35 cellular contexts compared by ENCODE assay signal in the genomic region with DNA sequence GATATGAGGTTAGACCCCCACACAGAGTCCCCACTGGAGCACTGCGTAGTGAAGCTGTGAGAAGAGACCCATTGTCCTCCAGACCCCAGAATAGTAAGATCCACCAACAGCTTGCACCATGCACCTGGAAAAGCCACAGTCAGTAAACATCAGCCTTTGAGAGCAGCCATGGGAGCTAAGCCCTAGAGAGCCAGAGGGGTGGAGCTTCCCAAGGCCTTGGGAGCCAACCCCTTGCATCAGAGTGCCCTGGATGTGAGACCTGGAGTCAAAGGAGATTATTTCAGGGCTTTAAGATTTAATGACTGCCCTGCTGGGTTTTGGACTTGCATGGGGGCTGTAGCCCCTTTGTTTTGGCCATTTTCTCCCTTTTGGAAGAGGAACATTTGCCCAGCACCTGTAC. TPM values are rescaled to one million over a fixed set of nuclear protein-coding genes. Genes with fewer than 3 reads are reported as not detected.
DNase-seq lines count a peak whose midpoint lies in the region; ATAC-seq, FAIRE-seq and TF ChIP-seq lines count a peak whose summit lies in the region.
"Had no signal": no experiment of that assay in that cellular context is flagged by ENCODE, and none has a peak within 500 bp of the region (broad histone marks: within the 10 kb centered on the region; RNA-seq: fewer than 3 reads in every experiment).

No MANE protein-coding gene starts in this region.

- 100% methylated on average over 1 of the region's 1 CpG for WGBS in right lobe of liver (ENCODE audit: insufficient coverage, low coverage, low lambda C conversion rate, missing lambda C conversion rate)
- no CpG with 5 or more reads among the region's 1 CpG for WGBS in HepG2 (ENCODE audit: low lambda C conversion rate)

- TF ChIP-seq POLR2A in right lobe of liver (IDR thresholded peaks at IDR 0.05), result no peak
- no peak for TF ChIP-seq POLR2A in HepG2 (IDR thresholded peaks at IDR 0.05; ENCODE audit: insufficient read depth in 1 of 2, low read depth in 2 of 2, low read length in 2 of 2)

- H3K4me3 ChIP-seq in right lobe of liver, result no peak overlapping the region
- no peak overlapping the region for H3K4me3 ChIP-seq in HepG2 (replicated peaks in 1 of 3; ENCODE audit: insufficient read depth in 1 of 3, low read depth in 2 of 3, low read length in 3 of 3)
- H3K4me3 ChIP-seq: A549; BLaER1; BLaER1 treated with 17β-estradiol and CSF1 and Interleukin-3, amounts not matched to agents 10 nM and 100 nM had no signal

- TF ChIP-seq RAD21 in HepG2 (CRISPR knock-in tag; IDR thresholded peaks at IDR 0.05), result no peak

- TF ChIP-seq CTCF in right lobe of liver (IDR thresholded peaks at IDR 0.05) (no peak), HepG2 (CRISPR knock-in tag; IDR thresholded peaks at IDR 0.05) (no peak)

- no TSS peak for BruUV-seq in HepG2 (replicated peaks; lab: Mats Ljungman, UMichigan)

- H3K4me1 ChIP-seq in right lobe of liver (peaks cover 0 to 6% (median 0%) of the 10 kb centered on the region in 4 donors), HepG2 (ENCODE audit: insufficient read depth, low read length) (no peaks in the 10 kb centered on the region)
- H3K4me1 ChIP-seq: A549; BE2C; BLaER1; BLaER1 treated with 17β-estradiol and CSF1 and Interleukin-3, amounts not matched to agents 10 nM and 100 nM; Caco-2 had no signal

- H3K79me2 ChIP-seq in HepG2 (ENCODE audit: insufficient read depth, low read length), result no peaks in the 10 kb centered on the region

- H3K9ac ChIP-seq in HepG2 (ENCODE audit: insufficient read depth, low read depth, low read length), result no peak overlapping the region
- H3K9ac ChIP-seq: BLaER1; BLaER1 treated with 17β-estradiol and CSF1 and Interleukin-3, amounts not matched to agents 10 nM and 100 nM had no signal

- in situ Hi-C loops in HepG2 (cut with HindIII; ENCODE audit: extremely low pct_ligation_motif_present, low pct_unique_long_range_greater_than_20kb) (no loop called here), KBM-7 (cut with MboI; ENCODE audit: low pct_unique_long_range_greater_than_20kb, low sequenced_read_pairs) (loop anchor here (25.0 kb wide), 1 partner anchor 175 kb away; no protein-coding TSS in a partner anchor)

- FAIRE-seq in HepG2 (lab: Jason Lieb, UNC), result no peak
- FAIRE-seq: A204.1, A549, D721Med had no signal

- POLR2A ChIA-PET in HepG2 (lab: Yijun Ruan, JAX), result no interaction called here

- H3K4me2 ChIP-seq in HepG2 (ENCODE audit: low read depth, low read length), result no peak overlapping the region
- H3K4me2 ChIP-seq: A549; BLaER1; BLaER1 treated with 17β-estradiol and CSF1 and Interleukin-3, amounts not matched to agents 10 nM and 100 nM had no signal

- H3K9me3 ChIP-seq in right lobe of liver, result no peaks in the 10 kb centered on the region
- peaks cover 38% of the 10 kb centered on the region for H3K9me3 ChIP-seq in HepG2 (ENCODE audit: low read length)
- H3K9me3 ChIP-seq: A549, BE2C, Caco-2 had no signal

- intact Hi-C loops in right lobe of liver (cut with DNase I) (no loop called here), HepG2 (cut with micrococcal nuclease; ENCODE audit: unreplicated experiment) (no loop called here)

- DNase-seq in right lobe of liver, result peak in 1 of 3 donors; percentile 64
- DNase-seq in HepG2 (ENCODE audit: low spot score), result no peak
- DNase-seq in left lobe of liver (ENCODE audit: low spot score), result peak; percentile 64
- DNase-seq in KBM-7, result no peak
- DNase-seq: 8988T; ACHN; AML-193; BE2C; C1 segment of cervical spinal cord; Caco-2; Calu3; CD4-positive, alpha-beta memory T cell; CD4-positive, alpha-beta T cell; CD4-positive, CD25-positive, alpha-beta regulatory T cell; CD8-positive, alpha-beta memory T cell; CD8-positive, alpha-beta T cell; COR-L47; DMS 273 treated with DMSO at 0.1 percent for 48 hours; DMS153; DMS53; DMS79; DMS79 treated with DMSO at 0.1 percent for 48 hours; DND-41; EL had no signal

- H3K36me3 ChIP-seq in right lobe of liver (no peaks in the 10 kb centered on the region), HepG2 (replicated peaks in 1 of 2; ENCODE audit: control insufficient read depth in 1 of 2, insufficient read depth in 2 of 2, low read length in 2 of 2) (no peaks in the 10 kb centered on the region)
- H3K36me3 ChIP-seq: BE2C; BLaER1; BLaER1 treated with 17β-estradiol and CSF1 and Interleukin-3, amounts not matched to agents 10 nM and 100 nM had no signal

- H3K27ac ChIP-seq in right lobe of liver (no peak overlapping the region), HepG2 (ENCODE audit: extremely low read length, insufficient read depth, low read length) (no peak overlapping the region)
- H3K27ac ChIP-seq: 22Rv1; A549; BLaER1; BLaER1 treated with 17β-estradiol and CSF1 and Interleukin-3, amounts not matched to agents 10 nM and 100 nM; C4-2B had no signal

- peak in 3 of 4 donors; percentile 30 to 81 (median 38) for ATAC-seq in right lobe of liver
- ATAC-seq in HepG2, result no peak
- peak; percentile 89 for ATAC-seq in left lobe of liver
- ATAC-seq: A549; CD8-positive, alpha-beta T cell had no signal

- H3K27me3 ChIP-seq in right lobe of liver (no peaks in the 10 kb centered on the region), HepG2 (ENCODE audit: control insufficient read depth in 1 of 2, insufficient read depth in 2 of 2, low read length in 2 of 2) (no peaks in the 10 kb centered on the region)
- H3K27me3 ChIP-seq: BE2C; BLaER1; BLaER1 treated with 17β-estradiol and CSF1 and Interleukin-3, amounts not matched to agents 10 nM and 100 nM had no signal

- no peak overlapping the region for H2AFZ ChIP-seq in HepG2 (ENCODE audit: low read length)

- CTCF ChIA-PET in HepG2 (lab: Yijun Ruan, JAX; ENCODE audit: low intra/inter-chr PET ratio, low total read pairs), result no interaction called here

- TF ChIP-seq EP300 in HepG2 (IDR thresholded peaks at IDR 0.05; ENCODE audit: low read depth in 2 of 2, low read length in 2 of 2), result no peak
- no peak for TF ChIP-seq EP300 in HepG2 (CRISPR knock-in tag; IDR thresholded peaks at IDR 0.05; ENCODE audit: borderline replicate concordance)

- H4K20me1 ChIP-seq in HepG2 (ENCODE audit: insufficient read depth, low read length), result no peaks in the 10 kb centered on the region
- H4K20me1 ChIP-seq: BLaER1; BLaER1 treated with 17β-estradiol and CSF1 and Interleukin-3, amounts not matched to agents 10 nM and 100 nM had no signal

TF ChIP-seq in HepG2, 621 proteins besides CTCF, POLR2A, EP300 and RAD21 (continues in another document):
- TF ChIP-seq FOSL2 (CRISPR knock-in tag; IDR thresholded peaks at IDR 0.05) (no peak), XRCC5 (optimal IDR thresholded peaks at IDR 0.05; ENCODE audit: low read length) (no peak), FOSL1 (CRISPR knock-in tag; IDR thresholded peaks at IDR 0.05; ENCODE audit: borderline replicate concordance) (no peak), SUZ12 (IDR thresholded peaks at IDR 0.05; ENCODE audit: low read depth, low read length) (no peak), NRL (CRISPR knock-in tag; IDR thresholded peaks at IDR 0.05; ENCODE audit: borderline replicate concordance) (no peak), RELA (CRISPR knock-in tag; IDR thresholded peaks at IDR 0.05) (no peak), MEIS1 (CRISPR knock-in tag; IDR thresholded peaks at IDR 0.05; ENCODE audit: borderline replicate concordance) (no peak), ZFP37 (CRISPR knock-in tag; IDR thresholded peaks at IDR 0.05; ENCODE audit: borderline replicate concordance) (no peak), YEATS4 (CRISPR knock-in tag; IDR thresholded peaks at IDR 0.05; ENCODE audit: borderline replicate concordance) (no peak), ZFP82 (CRISPR knock-in tag; IDR thresholded peaks at IDR 0.05; ENCODE audit: borderline replicate concordance) (no peak), NPAS2 (CRISPR knock-in tag; IDR thresholded peaks at IDR 0.05; ENCODE audit: borderline replicate concordance) (no peak), MZF1 (CRISPR knock-in tag; IDR thresholded peaks at IDR 0.05; ENCODE audit: borderline replicate concordance) (no peak), KLF6 (CRISPR knock-in tag; IDR thresholded peaks at IDR 0.05) (no peak)

RNA-seq across cellular contexts. Expression of gene HSD17B13, which starts 35.7 kb away (rescaled TPM):
- total RNA-seq in right lobe of liver (100 to 1,000 TPM in 2 of 6 experiments, 10 to 100 TPM in 4; 27.1 to 181 (median 65.3) TPM), HepG2 (2016; rRNA removed; fragmentation: Illumina TruSeq; extraction: Trizol) (0.04 TPM in 1 of 2 replicates, not detected in the other), left lobe of liver (77.7 TPM)
- not detected in 2 replicates for total RNA-seq in HepG2 (2016; cell fraction: cytosol; rRNA removed; fragmentation: Illumina TruSeq; extraction: Trizol; ENCODE audit: low read depth)
- 0.07 and 0.11 TPM in 2 replicates for total RNA-seq in HepG2 (2016; cell fraction: insoluble cytoplasmic fraction; rRNA removed; fragmentation: Illumina TruSeq; extraction: Trizol)
- total RNA-seq in HepG2 (2016; cell fraction: membrane; rRNA removed; fragmentation: Illumina TruSeq; extraction: Trizol), result not detected in 2 replicates
- 0.16 and 0.34 TPM in 2 replicates for total RNA-seq in HepG2 (2016; cell fraction: nucleus; rRNA removed; fragmentation: Illumina TruSeq; extraction: Trizol)
- 0.15 and 0.27 TPM in 2 replicates for polyA plus RNA-seq in HepG2 (2011; rRNA removed)
- polyA plus RNA-seq in HepG2 (2011; cell fraction: cytosol; rRNA removed), result 0.13 TPM in 2 replicates
- 0.32 and 0.40 TPM in 2 replicates for polyA plus RNA-seq in HepG2 (2011; cell fraction: nucleus; rRNA removed)
- polyA plus RNA-seq in HepG2 (2012), result 0.59 and 1.4 TPM in 2 replicates
- polyA plus RNA-seq in HepG2 (2016; cell fraction: cytosol; fragmentation: Illumina TruSeq; extraction: Trizol; ENCODE audit: low read depth), result 0.06 TPM in 1 of 2 replicates, not detected in the other
- not detected in 2 replicates for polyA plus RNA-seq in HepG2 (2016; cell fraction: insoluble cytoplasmic fraction; fragmentation: Illumina TruSeq; extraction: Trizol; ENCODE audit: low read depth)
- not detected in 2 replicates for polyA plus RNA-seq in HepG2 (2016; cell fraction: membrane; fragmentation: Illumina TruSeq; extraction: Trizol; ENCODE audit: low read depth)
- 0.53 and 0.68 TPM in 2 replicates for polyA plus RNA-seq in HepG2 (2016; cell fraction: nucleus; fragmentation: Illumina TruSeq; extraction: Trizol; ENCODE audit: insufficient read depth, low read depth)
- 0.07 TPM in 1 of 2 replicates, not detected in the other for polyA minus RNA-seq in HepG2 (2011; rRNA and poly(A)+ RNA removed; ENCODE audit: low replicate concordance)
- polyA minus RNA-seq in HepG2 (2011; cell fraction: cytosol; rRNA and poly(A)+ RNA removed), result not detected in 2 replicates
- 0.37 and 0.52 TPM in 2 replicates for polyA minus RNA-seq in HepG2 (2011; cell fraction: nucleus; rRNA and poly(A)+ RNA removed)
- total RNA-seq: A172, A673, Calu3, Daoy had no signal
- polyA plus RNA-seq: BJ; CD8-positive, alpha-beta memory T cell had no signal

Comparison
In these comparisons a context has a peak if more than half of its experiments do, and no peak if none do; other contexts are left out.
1. RNA of gene HSD17B13, which starts 35.7 kb away (total RNA-seq): 27.1 to 181 TPM in right lobe of liver and 77.7 TPM in left lobe of liver (single experiment); 0.04 to 0.34 TPM in HepG2; every median in the first group is over 10 times any median in the second.